Comparison of ENCODE assay signal across 8 cellular contexts in the genomic region with DNA sequence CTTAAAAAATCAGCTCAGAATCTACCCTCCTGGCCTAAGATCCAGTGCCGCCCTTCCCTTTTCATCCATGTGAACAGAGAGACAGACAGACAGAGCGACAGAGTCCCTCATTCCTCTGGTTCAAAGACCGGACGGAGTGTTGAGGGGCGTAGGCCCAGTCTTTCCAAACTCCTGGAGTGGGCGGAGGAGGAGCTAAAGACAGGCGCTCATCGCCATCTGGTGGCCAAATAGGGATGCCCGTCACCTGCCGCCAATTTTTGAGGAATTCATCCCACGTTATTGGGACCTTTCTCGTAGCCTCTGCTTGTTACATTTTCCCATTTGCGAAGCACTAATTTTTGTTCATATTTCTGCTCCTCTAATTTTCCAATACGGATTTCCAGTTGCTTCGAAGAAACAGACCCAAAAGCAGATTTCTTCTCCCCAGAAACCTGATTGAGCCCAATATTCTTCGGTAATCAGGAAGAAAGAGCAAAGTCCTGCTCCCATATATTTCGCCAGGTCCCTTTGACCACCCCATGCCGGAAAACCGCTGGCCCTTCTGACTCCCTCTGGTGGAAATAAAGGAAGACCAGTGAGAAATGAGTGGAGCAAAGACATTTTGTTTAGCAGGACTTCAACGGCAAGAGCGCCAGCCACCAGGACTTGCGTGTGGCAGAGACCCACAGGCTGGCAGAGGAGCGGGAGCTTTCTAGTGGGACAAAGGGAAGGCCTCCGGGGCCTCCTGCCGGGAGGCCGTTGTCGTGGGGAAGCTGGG.
DNase-seq lines count a peak whose midpoint lies in the region; FAIRE-seq and TF ChIP-seq lines count a peak whose summit lies in the region.

No MANE protein-coding gene starts in this region.

- peak; percentile 95 for FAIRE-seq in GM19239 (lab: Jason Lieb, UNC)

- H3K36me3 ChIP-seq in KMS-11 (ENCODE audit: insufficient read depth), result no peaks in the 10 kb centered on the region
- peaks cover 0 to 20% (median 11%) of the 10 kb centered on the region in 4 donors for H3K36me3 ChIP-seq in stomach

- H3K27me3 Mint-ChIP-seq in activated T-helper 2 cell treated with anti-CD3 and anti-CD28 coated beads, Interferon-gamma antibody, Interleukin-2, Interleukin-4, amounts not matched to agents 10 μg/mL and 5 μg/mL and 100 μg/mL, durations not matched to agents 14 hours and 24 hours and 36 hours (ENCODE audit: low read depth), result peaks cover 12% of the 10 kb centered on the region
- peaks cover 13% of the 10 kb centered on the region for H3K27me3 Mint-ChIP-seq in neural crest cell (ENCODE audit: low read depth)

- H3K9me3 ChIP-seq in stomach, result peaks cover 0 to 4% (median 0%) of the 10 kb centered on the region in 4 donors

- H3K4me1 Mint-ChIP-seq in activated T-helper 2 cell treated with anti-CD3 and anti-CD28 coated beads, Interferon-gamma antibody, Interleukin-2, Interleukin-4, amounts not matched to agents 10 μg/mL and 5 μg/mL and 100 μg/mL, durations not matched to agents 14 hours and 24 hours and 36 hours (ENCODE audit: low read depth), result peaks cover 14% of the 10 kb centered on the region
- H3K4me1 Mint-ChIP-seq in neural crest cell, result peaks cover 32% of the 10 kb centered on the region

- WGBS in stomach, 5 donors, result 17 to 21% (median 19%) methylated on average over 27 of the region's 27 CpGs

- intact Hi-C loops in activated T-helper 2 cell treated with anti-CD3 and anti-CD28 coated beads, Interferon-gamma antibody, Interleukin-2, Interleukin-4, amounts not matched to agents 10 μg/mL and 5 μg/mL and 100 μg/mL, durations not matched to agents 14 hours and 24 hours and 36 hours (cut with micrococcal nuclease), result loop anchor here (1.0 kb wide), 2 partner anchors 89 to 379 kb away; no protein-coding TSS in a partner anchor
- intact Hi-C loops in stomach (cut with DNase I; ENCODE audit: low total_unique reads), result loop anchor here (5.0 kb wide), 2 partner anchors 90 to 380 kb away; a partner anchor contains a TSS

- DNase-seq in Ammon's horn (ENCODE audit: low spot score) (peak; percentile 85), GM19239 (ENCODE audit: insufficient read length, low spot score) (peak; percentile 69), RWPE1 (ENCODE audit: low spot score) (peak; percentile 94), fibroblast of the conjunctiva (ENCODE audit: low read depth) (peak; percentile 66), neural crest cell (ENCODE audit: low read depth, low spot score) (peak; percentile 77), stomach (peak; percentile 79)
- peak; percentile 45 for DNase-seq in activated T-helper 2 cell treated with anti-CD3 and anti-CD28 coated beads, Interferon-gamma antibody, Interleukin-2, Interleukin-4, amounts not matched to agents 10 μg/mL and 5 μg/mL and 100 μg/mL, durations not matched to agents 14 hours and 24 hours and 36 hours (ENCODE audit: low spot score)

- CTCF ChIA-PET in RWPE1 (lab: Yijun Ruan, JAX), result interaction anchor here (0.5 to 7.3 kb wide), 30 partner anchors 9 to 1170 kb away, joined by 3 to 161 read pairs (median 4); a partner anchor contains a TSS

- H3K4me2 ChIP-seq in KMS-11, result peak overlapping the region; percentile 81

- H3K79me2 ChIP-seq in KMS-11 (ENCODE audit: insufficient read depth, low read depth), result no peaks in the 10 kb centered on the region

- H3K4me3 ChIP-seq in KMS-11 (IDR thresholded peaks at IDR 0.05; ENCODE audit: insufficient read depth, low read depth, low read length) (no peak overlapping the region), stomach (peak overlapping the region; percentile 0 to 59 (median 56))

- H3K4me3 Mint-ChIP-seq in activated T-helper 2 cell treated with anti-CD3 and anti-CD28 coated beads, Interferon-gamma antibody, Interleukin-2, Interleukin-4, amounts not matched to agents 10 μg/mL and 5 μg/mL and 100 μg/mL, durations not matched to agents 14 hours and 24 hours and 36 hours (ENCODE audit: low read depth), result peak overlapping the region; percentile 86
- peak overlapping the region; percentile 92 for H3K4me3 Mint-ChIP-seq in neural crest cell

- no peaks in the 10 kb centered on the region for H4K20me1 ChIP-seq in KMS-11 (ENCODE audit: insufficient read depth)

- H3K9ac ChIP-seq in KMS-11, result no peak overlapping the region

- H3K4me1 ChIP-seq in KMS-11 (ENCODE audit: low read depth, poor library complexity, severe bottlenecking) (peaks cover 13% of the 10 kb centered on the region), stomach (peaks cover 12 to 28% (median 19%) of the 10 kb centered on the region in 4 donors)

- H2AFZ ChIP-seq in KMS-11 (ENCODE audit: low read depth), result peak overlapping the region; percentile 93; the same call in 1 of the 2 replicates

- TF ChIP-seq POLR2A in stomach (IDR thresholded peaks at IDR 0.05), result no peak

- H3K9me3 Mint-ChIP-seq in activated T-helper 2 cell treated with anti-CD3 and anti-CD28 coated beads, Interferon-gamma antibody, Interleukin-2, Interleukin-4, amounts not matched to agents 10 μg/mL and 5 μg/mL and 100 μg/mL, durations not matched to agents 14 hours and 24 hours and 36 hours, result no peaks in the 10 kb centered on the region
- H3K9me3 Mint-ChIP-seq in neural crest cell, result peaks cover 6% of the 10 kb centered on the region

- POLR2A ChIA-PET in RWPE1 (lab: Yijun Ruan, JAX; ENCODE audit: low non-redundant PET), result no interaction called here

- H3K27ac ChIP-seq in KMS-11, result no peak overlapping the region
- H3K27ac ChIP-seq in RWPE1, result peak overlapping the region; percentile 9
- peak overlapping the region in 2 of 5 donors; percentile 12 to 43 for H3K27ac ChIP-seq in stomach

- H3K27ac Mint-ChIP-seq in activated T-helper 2 cell treated with anti-CD3 and anti-CD28 coated beads, Interferon-gamma antibody, Interleukin-2, Interleukin-4, amounts not matched to agents 10 μg/mL and 5 μg/mL and 100 μg/mL, durations not matched to agents 14 hours and 24 hours and 36 hours, result no peak overlapping the region
- H3K27ac Mint-ChIP-seq in neural crest cell (ENCODE audit: unreplicated experiment), result no peak overlapping the region

- no peaks in the 10 kb centered on the region for H3K36me3 Mint-ChIP-seq in activated T-helper 2 cell treated with anti-CD3 and anti-CD28 coated beads, Interferon-gamma antibody, Interleukin-2, Interleukin-4, amounts not matched to agents 10 μg/mL and 5 μg/mL and 100 μg/mL, durations not matched to agents 14 hours and 24 hours and 36 hours (ENCODE audit: low read depth)
- H3K36me3 Mint-ChIP-seq in neural crest cell (ENCODE audit: low read depth), result peaks cover 3% of the 10 kb centered on the region

- no peak for TF ChIP-seq EP300 in stomach (IDR thresholded peaks at IDR 0.05)

- no peaks in the 10 kb centered on the region for H3K27me3 ChIP-seq in KMS-11 (ENCODE audit: insufficient read depth, low read depth)
- H3K27me3 ChIP-seq in stomach, result no peaks in the 10 kb centered on the region

- TF ChIP-seq CTCF in KMS-11 (conservative IDR thresholded peaks at IDR 0.05; ENCODE audit: low read depth, low read length), result peak; percentile 87
- TF ChIP-seq CTCF in RWPE1 (conservative IDR thresholded peaks at IDR 0.05; ENCODE audit: low read depth), result peak; percentile 97
- TF ChIP-seq CTCF in neural crest cell (conservative IDR thresholded peaks at IDR 0.05), result peak; percentile 98
- peak in 5 of 7 experiments; percentile 76 to 93 (median 91) for TF ChIP-seq CTCF in stomach (IDR thresholded peaks at IDR 0.05)
